ENCODE assay signal across 8 cellular contexts in the genomic region with DNA sequence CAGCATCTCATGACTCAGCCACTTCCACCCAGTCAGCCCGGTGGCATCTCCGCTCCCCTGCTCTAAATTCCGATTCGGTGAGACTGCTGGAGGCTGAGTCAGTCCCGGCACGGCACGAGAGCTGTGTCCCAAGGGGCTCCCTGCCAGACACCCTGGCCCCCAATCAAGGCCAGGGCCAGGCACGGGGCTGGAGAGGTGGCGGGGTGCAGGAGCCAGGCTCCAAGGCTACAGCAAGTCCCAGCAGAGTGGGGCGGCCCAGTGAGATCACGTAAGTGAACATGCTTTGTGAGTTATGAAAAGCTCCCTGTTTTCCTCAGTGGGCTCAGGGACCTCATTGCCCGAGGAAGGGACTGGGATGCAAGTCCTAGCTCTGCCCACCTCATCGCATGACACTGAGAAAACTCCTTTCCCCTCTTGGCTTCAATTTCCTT. TPM values are rescaled to one million over a fixed set of nuclear protein-coding genes. Genes with fewer than 3 reads are reported as not detected.
DNase-seq lines count a peak whose midpoint lies in the region; TF ChIP-seq lines count a peak whose summit lies in the region.

No MANE protein-coding gene starts in this region.

- POLR2A ChIA-PET in HEK293T (lab: Yijun Ruan, JAX), result interaction anchor here (0.6 to 2.6 kb wide), 4 partner anchors 9 to 56 kb away, joined by 3 to 35 read pairs (median 6); partner anchors contain the start of genes CCDC85B, FIBP and MUS81

- no peaks in the 10 kb centered on the region for H3K9me3 ChIP-seq in HAP-1

- H3K4me3 ChIP-seq in HAP-1, result no peak overlapping the region

- in situ Hi-C loops in SK-MEL-5 (cut with HindIII; ENCODE audit: low pct_unique_long_range_greater_than_20kb, low sequenced_read_pairs), result no loop called here
- in situ Hi-C loops in HAP-1 (cut with MboI; ENCODE audit: low sequenced_read_pairs), result no loop called here

- DNase-seq in ELR (ENCODE audit: low read depth), result peak; percentile 100
- DNase-seq in SK-MEL-5 (ENCODE audit: low read depth, low spot score), result peak; percentile 68
- peak; percentile 93 for DNase-seq in foreskin melanocyte
- peak; percentile 92 for DNase-seq in renal cortical epithelial cell (ENCODE audit: low read depth)
- no peak for DNase-seq in activated gamma-delta T cell (lab: John Stamatoyannopoulos, UW)
- DNase-seq in HAP-1 (ENCODE audit: low spot score in 2 of 2), result no peak
- no peak for DNase-seq in NCI-H524 treated with DMSO at 0.1 percent for 48 hours (lab: John Stamatoyannopoulos, UW)
- no peak for DNase-seq in HEK293T (ENCODE audit: extremely low spot score)

- no peaks in the 10 kb centered on the region for H3K27me3 ChIP-seq in HAP-1 (ENCODE audit: low read depth)

- peaks cover 10% of the 10 kb centered on the region for H3K4me1 ChIP-seq in HAP-1

- peaks cover 10% of the 10 kb centered on the region for H3K36me3 ChIP-seq in HAP-1 (replicated peaks)

- CTCF ChIA-PET in HEK293T (lab: Yijun Ruan, JAX), result interaction anchor here (0.8 to 1.6 kb wide), 4 partner anchors 25 to 31 kb away, joined by 3 to 6 read pairs (median 4); partner anchors contain the start of gene FIBP

TF ChIP-seq in HEK293T, 16 proteins besides CTCF, POLR2A, EP300 and RAD21:
- TF ChIP-seq BHLHE40 (IDR thresholded peaks at IDR 0.05; ENCODE audit: borderline replicate concordance), result no peak
- no peak for TF ChIP-seq FOXA1 (IDR thresholded peaks at IDR 0.05)
- no peak for TF ChIP-seq SUZ12 (IDR thresholded peaks at IDR 0.05)
- TF ChIP-seq HDGF (IDR thresholded peaks at IDR 0.05; ENCODE audit: borderline replicate concordance), result no peak
- no peak for TF ChIP-seq SP1 (IDR thresholded peaks at IDR 0.05)
- no peak for TF ChIP-seq FOXM1 (IDR thresholded peaks at IDR 0.05; ENCODE audit: borderline replicate concordance)
- TF ChIP-seq LEF1 (IDR thresholded peaks at IDR 0.05; ENCODE audit: borderline replicate concordance), result no peak
- TF ChIP-seq ARNT (IDR thresholded peaks at IDR 0.05), result no peak
- TF ChIP-seq ELF4 (IDR thresholded peaks at IDR 0.05), result no peak
- TF ChIP-seq NFRKB (IDR thresholded peaks at IDR 0.05), result no peak
- TF ChIP-seq CTBP1 (IDR thresholded peaks at IDR 0.05; ENCODE audit: borderline replicate concordance), result no peak
- TF ChIP-seq L3MBTL2 (conservative IDR thresholded peaks at IDR 0.05), result no peak
- no peak for TF ChIP-seq FOXK2 (IDR thresholded peaks at IDR 0.05)
- no peak for TF ChIP-seq ZNF384 (IDR thresholded peaks at IDR 0.05)
- TF ChIP-seq TARDBP (IDR thresholded peaks at IDR 0.05), result no peak
- TF ChIP-seq, protein P1, sequence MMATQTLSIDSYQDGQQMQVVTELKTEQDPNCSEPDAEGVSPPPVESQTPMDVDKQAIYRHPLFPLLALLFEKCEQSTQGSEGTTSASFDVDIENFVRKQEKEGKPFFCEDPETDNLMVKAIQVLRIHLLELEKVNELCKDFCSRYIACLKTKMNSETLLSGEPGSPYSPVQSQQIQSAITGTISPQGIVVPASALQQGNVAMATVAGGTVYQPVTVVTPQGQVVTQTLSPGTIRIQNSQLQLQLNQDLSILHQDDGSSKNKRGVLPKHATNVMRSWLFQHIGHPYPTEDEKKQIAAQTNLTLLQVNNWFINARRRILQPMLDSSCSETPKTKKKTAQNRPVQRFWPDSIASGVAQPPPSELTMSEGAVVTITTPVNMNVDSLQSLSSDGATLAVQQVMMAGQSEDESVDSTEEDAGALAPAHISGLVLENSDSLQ (IDR thresholded peaks at IDR 0.05), result no peak

RNA-seq across cellular contexts. Expression of gene C11orf68, which starts 3.0 kb away (rescaled TPM):
- 7.8 and 9.8 TPM in 2 replicates for total RNA-seq in SK-MEL-5 (2014; rRNA removed; shearing (Covaris generic))
- polyA plus RNA-seq in SK-MEL-5 (2015; cell fraction: cytosol; rRNA removed), result 31.8 and 34.2 TPM in 2 replicates
- polyA plus RNA-seq in SK-MEL-5 (2015; cell fraction: nucleus; rRNA removed), result 13.0 and 13.3 TPM in 2 replicates
- 6.9 and 15.7 TPM in 2 replicates for total RNA-seq in renal cortical epithelial cell

RNA-seq across cellular contexts. Expression of gene DRAP1, which starts 3.4 kb away (rescaled TPM):
- 66.5 and 72.9 TPM in 2 replicates for total RNA-seq in SK-MEL-5 (2014; rRNA removed; shearing (Covaris generic))
- 65.6 and 99.1 TPM in 2 replicates for polyA plus RNA-seq in SK-MEL-5 (2015; cell fraction: cytosol; rRNA removed)
- 28.3 and 31.6 TPM in 2 replicates for polyA plus RNA-seq in SK-MEL-5 (2015; cell fraction: nucleus; rRNA removed)
- total RNA-seq in renal cortical epithelial cell, result 54.2 and 117 TPM in 2 replicates

RNA-seq across cellular contexts. Expression of gene FOSL1, which starts 15.6 kb away (rescaled TPM):
- total RNA-seq in SK-MEL-5 (2014; rRNA removed; shearing (Covaris generic)), result 8.9 and 10.2 TPM in 2 replicates
- polyA plus RNA-seq in SK-MEL-5 (2015; cell fraction: cytosol; rRNA removed), result 29.1 and 34.9 TPM in 2 replicates
- 4.1 and 14.5 TPM in 2 replicates for polyA plus RNA-seq in SK-MEL-5 (2015; cell fraction: nucleus; rRNA removed)
- total RNA-seq in renal cortical epithelial cell, result 4.2 and 9.7 TPM in 2 replicates

RNA-seq across cellular contexts. Expression of gene CCDC85B, which starts 25.4 kb away (rescaled TPM):
- 22.2 and 23.7 TPM in 2 replicates for total RNA-seq in SK-MEL-5 (2014; rRNA removed; shearing (Covaris generic))
- 75.6 and 87.8 TPM in 2 replicates for polyA plus RNA-seq in SK-MEL-5 (2015; cell fraction: cytosol; rRNA removed)
- polyA plus RNA-seq in SK-MEL-5 (2015; cell fraction: nucleus; rRNA removed), result 11.6 and 13.1 TPM in 2 replicates
- 10.0 and 13.5 TPM in 2 replicates for total RNA-seq in renal cortical epithelial cell

RNA-seq across cellular contexts. Expression of gene FIBP, which starts 27.6 kb away (rescaled TPM):
- 60.8 and 62.9 TPM in 2 replicates for total RNA-seq in SK-MEL-5 (2014; rRNA removed; shearing (Covaris generic))
- 60.2 and 74.5 TPM in 2 replicates for polyA plus RNA-seq in SK-MEL-5 (2015; cell fraction: cytosol; rRNA removed)
- polyA plus RNA-seq in SK-MEL-5 (2015; cell fraction: nucleus; rRNA removed), result 84.1 and 100 TPM in 2 replicates
- 96.8 and 192 TPM in 2 replicates for total RNA-seq in renal cortical epithelial cell

Comparison
In these comparisons a context has a peak if more than half of its experiments do, and no peak if none do; other contexts are left out.
1. DNase-seq: peak in ELR (single experiment), SK-MEL-5 (single experiment), foreskin melanocyte (single experiment) and renal cortical epithelial cell (single experiment); none in activated gamma-delta T cell (single experiment), HAP-1 (0 of 2), NCI-H524 treated with DMSO at 0.1 percent for 48 hours (single experiment) and HEK293T (single experiment).